ENCODE assay signal across 2 cellular contexts in the genomic region with DNA sequence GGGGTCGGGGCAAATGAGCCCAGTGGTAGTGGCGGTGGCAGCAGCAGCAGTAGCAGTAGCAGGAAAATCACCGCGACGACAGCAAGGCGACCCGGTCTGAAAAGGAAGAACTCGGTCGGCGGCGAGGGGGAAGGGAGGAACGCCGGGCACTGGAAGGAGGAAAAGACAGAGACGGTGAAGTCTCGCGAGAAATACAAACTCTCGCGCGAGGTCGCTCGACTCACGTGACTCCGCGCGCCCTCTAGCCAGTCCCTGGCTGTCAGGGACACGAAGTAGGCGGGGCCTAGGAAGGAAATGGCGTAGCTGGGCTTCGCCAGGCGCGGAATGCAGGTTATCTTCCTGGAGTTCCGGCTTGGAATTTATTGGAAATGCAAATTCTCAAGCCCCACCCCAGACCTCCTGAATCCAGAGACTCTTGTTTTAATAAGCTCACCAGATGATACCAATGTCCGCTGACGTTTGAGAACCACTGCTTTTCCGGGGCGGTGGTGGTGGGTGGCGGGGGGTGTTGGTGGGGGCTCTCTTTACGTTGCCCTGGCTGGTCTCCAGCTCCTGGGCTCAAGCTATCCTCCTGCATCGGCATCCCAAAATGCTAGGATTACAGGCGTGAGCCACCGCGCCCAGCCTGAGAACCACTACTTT.
TF ChIP-seq lines count a peak whose summit lies in the region.

A gene (minus strand): TSS at position 141 of the 642 bp plus-strand sequence. CDS start 1,333 bp downstream, outside the sequence.

TF ChIP-seq in HCT116, 20 proteins besides CTCF, POLR2A, EP300 and RAD21 (continued from another document):
- TF ChIP-seq, protein P1, sequence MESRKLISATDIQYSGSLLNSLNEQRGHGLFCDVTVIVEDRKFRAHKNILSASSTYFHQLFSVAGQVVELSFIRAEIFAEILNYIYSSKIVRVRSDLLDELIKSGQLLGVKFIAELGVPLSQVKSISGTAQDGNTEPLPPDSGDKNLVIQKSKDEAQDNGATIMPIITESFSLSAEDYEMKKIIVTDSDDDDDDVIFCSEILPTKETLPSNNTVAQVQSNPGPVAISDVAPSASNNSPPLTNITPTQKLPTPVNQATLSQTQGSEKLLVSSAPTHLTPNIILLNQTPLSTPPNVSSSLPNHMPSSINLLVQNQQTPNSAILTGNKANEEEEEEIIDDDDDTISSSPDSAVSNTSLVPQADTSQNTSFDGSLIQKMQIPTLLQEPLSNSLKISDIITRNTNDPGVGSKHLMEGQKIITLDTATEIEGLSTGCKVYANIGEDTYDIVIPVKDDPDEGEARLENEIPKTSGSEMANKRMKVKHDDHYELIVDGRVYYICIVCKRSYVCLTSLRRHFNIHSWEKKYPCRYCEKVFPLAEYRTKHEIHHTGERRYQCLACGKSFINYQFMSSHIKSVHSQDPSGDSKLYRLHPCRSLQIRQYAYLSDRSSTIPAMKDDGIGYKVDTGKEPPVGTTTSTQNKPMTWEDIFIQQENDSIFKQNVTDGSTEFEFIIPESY (IDR thresholded peaks at IDR 0.05; ENCODE audit: extremely low read depth, insufficient replicate concordance, low read length): peak; percentile 99
- TF ChIP-seq SP1 (IDR thresholded peaks at IDR 0.05; ENCODE audit: low read depth) (peak; percentile 72), FOSL1 (IDR thresholded peaks at IDR 0.05; ENCODE audit: low read depth) (no peak), ZNF274 (IDR thresholded peaks at IDR 0.05; ENCODE audit: low read depth, low read length) (no peak), ZFX (IDR thresholded peaks at IDR 0.05) (peak; percentile 88), ELF1 (IDR thresholded peaks at IDR 0.05; ENCODE audit: borderline replicate concordance, low read depth) (peak; percentile 60; the same call in 1 of the 2 replicates), CEBPB (IDR thresholded peaks at IDR 0.05; ENCODE audit: low read depth) (no peak), EZH2 (IDR thresholded peaks at IDR 0.05) (no peak), EZH2phosphoT487 (IDR thresholded peaks at IDR 0.05; ENCODE audit: borderline replicate concordance) (no peak), CBX3 (IDR thresholded peaks at IDR 0.05; ENCODE audit: low read depth) (no peak; the same call in 1 of the 2 replicates), POLR2AphosphoS5 (IDR thresholded peaks at IDR 0.05; ENCODE audit: low read depth, low read length) (peak; percentile 95), EGR1 (IDR thresholded peaks at IDR 0.05; ENCODE audit: low read depth) (no peak), YY1 (IDR thresholded peaks at IDR 0.05; ENCODE audit: extremely low read depth, insufficient replicate concordance, low read depth, low read length) (peak; percentile 87)
- TF ChIP-seq, protein P2, sequence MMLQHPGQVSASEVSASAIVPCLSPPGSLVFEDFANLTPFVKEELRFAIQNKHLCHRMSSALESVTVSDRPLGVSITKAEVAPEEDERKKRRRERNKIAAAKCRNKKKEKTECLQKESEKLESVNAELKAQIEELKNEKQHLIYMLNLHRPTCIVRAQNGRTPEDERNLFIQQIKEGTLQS (IDR thresholded peaks at IDR 0.05): no peak
- TF ChIP-seq, protein P3, sequence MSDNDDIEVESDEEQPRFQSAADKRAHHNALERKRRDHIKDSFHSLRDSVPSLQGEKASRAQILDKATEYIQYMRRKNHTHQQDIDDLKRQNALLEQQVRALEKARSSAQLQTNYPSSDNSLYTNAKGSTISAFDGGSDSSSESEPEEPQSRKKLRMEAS (IDR thresholded peaks at IDR 0.05): 0 out of 2 replicates have a peak, but pooled peaks have one; percentile 34
- TF ChIP-seq, protein P4, sequence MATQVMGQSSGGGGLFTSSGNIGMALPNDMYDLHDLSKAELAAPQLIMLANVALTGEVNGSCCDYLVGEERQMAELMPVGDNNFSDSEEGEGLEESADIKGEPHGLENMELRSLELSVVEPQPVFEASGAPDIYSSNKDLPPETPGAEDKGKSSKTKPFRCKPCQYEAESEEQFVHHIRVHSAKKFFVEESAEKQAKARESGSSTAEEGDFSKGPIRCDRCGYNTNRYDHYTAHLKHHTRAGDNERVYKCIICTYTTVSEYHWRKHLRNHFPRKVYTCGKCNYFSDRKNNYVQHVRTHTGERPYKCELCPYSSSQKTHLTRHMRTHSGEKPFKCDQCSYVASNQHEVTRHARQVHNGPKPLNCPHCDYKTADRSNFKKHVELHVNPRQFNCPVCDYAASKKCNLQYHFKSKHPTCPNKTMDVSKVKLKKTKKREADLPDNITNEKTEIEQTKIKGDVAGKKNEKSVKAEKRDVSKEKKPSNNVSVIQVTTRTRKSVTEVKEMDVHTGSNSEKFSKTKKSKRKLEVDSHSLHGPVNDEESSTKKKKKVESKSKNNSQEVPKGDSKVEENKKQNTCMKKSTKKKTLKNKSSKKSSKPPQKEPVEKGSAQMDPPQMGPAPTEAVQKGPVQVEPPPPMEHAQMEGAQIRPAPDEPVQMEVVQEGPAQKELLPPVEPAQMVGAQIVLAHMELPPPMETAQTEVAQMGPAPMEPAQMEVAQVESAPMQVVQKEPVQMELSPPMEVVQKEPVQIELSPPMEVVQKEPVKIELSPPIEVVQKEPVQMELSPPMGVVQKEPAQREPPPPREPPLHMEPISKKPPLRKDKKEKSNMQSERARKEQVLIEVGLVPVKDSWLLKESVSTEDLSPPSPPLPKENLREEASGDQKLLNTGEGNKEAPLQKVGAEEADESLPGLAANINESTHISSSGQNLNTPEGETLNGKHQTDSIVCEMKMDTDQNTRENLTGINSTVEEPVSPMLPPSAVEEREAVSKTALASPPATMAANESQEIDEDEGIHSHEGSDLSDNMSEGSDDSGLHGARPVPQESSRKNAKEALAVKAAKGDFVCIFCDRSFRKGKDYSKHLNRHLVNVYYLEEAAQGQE (IDR thresholded peaks at IDR 0.05; ENCODE audit: low read depth): no peak

TF ChIP-seq in neural cell, 6 proteins besides CTCF, POLR2A, EP300 and RAD21 (continued from another document):
- TF ChIP-seq, protein P4 (IDR thresholded peaks at IDR 0.05; ENCODE audit: borderline replicate concordance): peak; percentile 80
